Comparison of ENCODE assay signal across 22 cellular contexts in the genomic region with DNA sequence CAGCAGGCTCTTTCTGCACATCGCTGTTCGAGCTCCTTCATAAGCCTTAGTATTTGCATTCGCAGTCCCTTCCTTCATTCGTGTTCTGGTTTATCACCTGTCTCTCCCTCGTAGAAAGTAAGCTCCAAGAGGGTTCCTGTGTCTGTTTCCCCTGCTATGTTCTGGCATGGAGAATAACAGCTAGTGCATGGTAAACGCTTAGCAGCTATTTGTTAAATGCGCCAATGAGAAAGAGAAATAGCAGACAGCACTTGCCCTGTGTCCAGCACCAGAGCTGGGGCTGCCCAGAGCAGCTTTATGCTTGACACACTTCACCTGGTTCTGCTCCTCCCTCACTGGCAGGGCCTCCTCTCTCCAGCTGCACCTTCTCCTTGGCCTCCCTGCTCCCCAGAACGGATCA. TPM values are rescaled to one million over a fixed set of nuclear protein-coding genes. Genes with fewer than 3 reads are reported as not detected.
DNase-seq lines count a peak whose midpoint lies in the region; ATAC-seq and TF ChIP-seq lines count a peak whose summit lies in the region.
"Had no signal": no experiment of that assay in that cellular context is flagged by ENCODE, and none has a peak within 500 bp of the region (broad histone marks: within the 10 kb centered on the region; RNA-seq: fewer than 3 reads in every experiment).

No MANE protein-coding gene starts in this region.

- DNase-seq in activated naive CD4-positive, alpha-beta T cell treated with anti-CD3 and anti-CD28 coated beads for 36 hours, result no peak
- DNase-seq in activated naive CD4-positive, alpha-beta T cell treated with anti-CD3 and anti-CD28 coated beads, Interleukin-2, amount 50 U/mL, for 16 hours, result no peak
- DNase-seq in RWPE1 (ENCODE audit: low spot score) (no peak), progenitor cell of endocrine pancreas (ENCODE audit: low spot score, unreplicated experiment) (no peak), iPS-NIHi11 (ENCODE audit: low spot score) (no peak), mesothelial cell of epicardium (ENCODE audit: low spot score in 2 of 2, unreplicated experiment in 2 of 2) (no peak)
- DNase-seq: ACHN; activated CD4-positive, alpha-beta T cell treated with anti-CD3 and anti-CD28 coated beads for 1 hour; activated effector memory CD4-positive, alpha-beta T cell treated with Interleukin-2 at 50 U/mL for 16 hours; adrenal gland; Calu3; Kasumi-1; kidney; lower lobe of right lung; NCI-H1694 treated with DMSO at 0.1 percent for 48 hours; SJCRH30; stimulated activated CD4-positive, alpha-beta T cell treated with anti-CD3 and anti-CD28 coated beads, Interleukin-2, amount 100 ng/mL, for 24 hours had no signal

- TF ChIP-seq CTCF in RWPE1 (conservative IDR thresholded peaks at IDR 0.05; ENCODE audit: low read depth) (no peak), progenitor cell of endocrine pancreas (IDR thresholded peaks at IDR 0.05; ENCODE audit: unreplicated experiment) (no peak), mesothelial cell of epicardium (IDR thresholded peaks at IDR 0.05; ENCODE audit: unreplicated experiment) (no peak)

- no peaks in the 10 kb centered on the region for H3K9me3 Mint-ChIP-seq in activated naive CD4-positive, alpha-beta T cell treated with anti-CD3 and anti-CD28 coated beads for 36 hours
- no peaks in the 10 kb centered on the region for H3K9me3 Mint-ChIP-seq in dendritic cell treated with granulocyte-macrophage colony-stimulating factor and Interleukin-4, amounts not matched to agents 40 ng/mL and 50 ng/mL, for 4 days
- H3K9me3 Mint-ChIP-seq in progenitor cell of endocrine pancreas (ENCODE audit: low read depth), result no peaks in the 10 kb centered on the region
- H3K9me3 Mint-ChIP-seq in mesothelial cell of epicardium, result no peaks in the 10 kb centered on the region

- H3K27me3 Mint-ChIP-seq in activated naive CD4-positive, alpha-beta T cell treated with anti-CD3 and anti-CD28 coated beads for 36 hours (ENCODE audit: low read depth), result no peaks in the 10 kb centered on the region
- peaks cover 8% of the 10 kb centered on the region for H3K27me3 Mint-ChIP-seq in dendritic cell treated with granulocyte-macrophage colony-stimulating factor and Interleukin-4, amounts not matched to agents 40 ng/mL and 50 ng/mL, for 4 days
- H3K27me3 Mint-ChIP-seq in progenitor cell of endocrine pancreas (peaks cover 2% of the 10 kb centered on the region), mesothelial cell of epicardium (ENCODE audit: low read depth) (no peaks in the 10 kb centered on the region)

- H3K36me3 Mint-ChIP-seq in activated naive CD4-positive, alpha-beta T cell treated with anti-CD3 and anti-CD28 coated beads for 36 hours (ENCODE audit: low read depth), result no peaks in the 10 kb centered on the region
- H3K36me3 Mint-ChIP-seq in dendritic cell treated with granulocyte-macrophage colony-stimulating factor and Interleukin-4, amounts not matched to agents 40 ng/mL and 50 ng/mL, for 4 days (ENCODE audit: low read depth), result peaks cover 5% of the 10 kb centered on the region
- peaks cover 1% of the 10 kb centered on the region for H3K36me3 Mint-ChIP-seq in progenitor cell of endocrine pancreas (ENCODE audit: insufficient read depth)
- H3K36me3 Mint-ChIP-seq in mesothelial cell of epicardium, result no peaks in the 10 kb centered on the region

- intact Hi-C loops in activated naive CD4-positive, alpha-beta T cell treated with anti-CD3 and anti-CD28 coated beads for 36 hours (cut with micrococcal nuclease), result no loop called here
- intact Hi-C loops in dendritic cell treated with granulocyte-macrophage colony-stimulating factor and Interleukin-4, amounts not matched to agents 40 ng/mL and 50 ng/mL, for 4 days (cut with micrococcal nuclease), result no loop called here

- POLR2A ChIA-PET in RWPE1 (lab: Yijun Ruan, JAX; ENCODE audit: low non-redundant PET), result no interaction called here

- no peak for ATAC-seq in GM19035 (IDR thresholded peaks at IDR 0.05; ENCODE audit: unreplicated experiment)
- ATAC-seq: lower lobe of right lung, Panc1 had no signal

- peaks cover 42% of the 10 kb centered on the region for H3K4me1 Mint-ChIP-seq in activated naive CD4-positive, alpha-beta T cell treated with anti-CD3 and anti-CD28 coated beads for 36 hours (ENCODE audit: low read depth)
- H3K4me1 Mint-ChIP-seq in dendritic cell treated with granulocyte-macrophage colony-stimulating factor and Interleukin-4, amounts not matched to agents 40 ng/mL and 50 ng/mL, for 4 days (ENCODE audit: low read depth), result peaks cover 52% of the 10 kb centered on the region
- H3K4me1 Mint-ChIP-seq in progenitor cell of endocrine pancreas (ENCODE audit: low read depth) (peaks cover 23% of the 10 kb centered on the region), mesothelial cell of epicardium (peaks cover 20% of the 10 kb centered on the region)

- no peak overlapping the region for H3K4me3 Mint-ChIP-seq in activated naive CD4-positive, alpha-beta T cell treated with anti-CD3 and anti-CD28 coated beads for 36 hours
- no peak overlapping the region for H3K4me3 Mint-ChIP-seq in dendritic cell treated with granulocyte-macrophage colony-stimulating factor and Interleukin-4, amounts not matched to agents 40 ng/mL and 50 ng/mL, for 4 days
- no peak overlapping the region for H3K4me3 Mint-ChIP-seq in progenitor cell of endocrine pancreas (ENCODE audit: low read depth)
- H3K4me3 Mint-ChIP-seq in mesothelial cell of epicardium, result no peak overlapping the region

- CTCF ChIA-PET in activated naive CD4-positive, alpha-beta T cell treated with anti-CD3 and anti-CD28 coated beads for 36 hours (lab: Charles Lee), result interaction anchor here (1.2 to 1.3 kb wide), 2 partner anchors 30 to 32 kb away, joined by 6 read pairs; no protein-coding TSS in a partner anchor
- CTCF ChIA-PET in RWPE1 (lab: Yijun Ruan, JAX), result interaction anchor here (0.6 kb wide), 1 partner anchor 19 kb away, joined by 4 read pairs; no protein-coding TSS in a partner anchor

- H3K27ac ChIP-seq in RWPE1, result peak overlapping the region; percentile 95
- H3K27ac ChIP-seq: adrenal gland, coronary artery, lower lobe of right lung, SJCRH30, suprapubic skin had no signal

- H3K27ac Mint-ChIP-seq in activated naive CD4-positive, alpha-beta T cell treated with anti-CD3 and anti-CD28 coated beads for 36 hours, result peak overlapping the region; percentile 6
- H3K27ac Mint-ChIP-seq in dendritic cell treated with granulocyte-macrophage colony-stimulating factor and Interleukin-4, amounts not matched to agents 40 ng/mL and 50 ng/mL, for 4 days, result peak overlapping the region; percentile 23
- H3K27ac Mint-ChIP-seq in progenitor cell of endocrine pancreas (peak overlapping the region; percentile 52), mesothelial cell of epicardium (no peak overlapping the region)

RNA-seq across cellular contexts. Expression of gene ZNF688, which starts 5.5 kb away (rescaled TPM):
- total RNA-seq in activated naive CD4-positive, alpha-beta T cell treated with anti-CD3 and anti-CD28 coated beads for 36 hours, result 1 to 10 TPM; 3.7 to 3.9 TPM
- 20.0 and 22.5 TPM in 2 replicates for total RNA-seq in progenitor cell of endocrine pancreas
- total RNA-seq in mesothelial cell of epicardium, result 10.1 to 12.0 TPM (median 11.3 TPM) in 3 replicates

RNA-seq across cellular contexts. Expression of gene ZNF764, which starts 7.8 kb away (rescaled TPM):
- total RNA-seq in activated naive CD4-positive, alpha-beta T cell treated with anti-CD3 and anti-CD28 coated beads for 36 hours, result 1 to 10 TPM; 7.6 to 9.5 TPM
- 36.1 and 36.6 TPM in 2 replicates for total RNA-seq in progenitor cell of endocrine pancreas
- total RNA-seq in mesothelial cell of epicardium, result 16.5 to 18.2 TPM (median 17.0 TPM) in 3 replicates

RNA-seq across cellular contexts. Expression of gene ZNF785, which starts 19.5 kb away (rescaled TPM):
- 10 to 100 TPM; 11.9 to 13.2 TPM for total RNA-seq in activated naive CD4-positive, alpha-beta T cell treated with anti-CD3 and anti-CD28 coated beads for 36 hours
- total RNA-seq in progenitor cell of endocrine pancreas (46.2 and 50.0 TPM in 2 replicates), mesothelial cell of epicardium (28.0 to 31.9 TPM (median 29.0 TPM) in 3 replicates)

RNA-seq across cellular contexts. Expression of gene ZNF747, which starts 31.3 kb away (rescaled TPM):
- total RNA-seq in activated naive CD4-positive, alpha-beta T cell treated with anti-CD3 and anti-CD28 coated beads for 36 hours, result 1 to 10 TPM; 5.1 to 6.1 TPM
- total RNA-seq in progenitor cell of endocrine pancreas (18.1 and 19.1 TPM in 2 replicates), mesothelial cell of epicardium (12.4 to 16.4 TPM (median 15.2 TPM) in 3 replicates)

RNA-seq across cellular contexts. Expression of gene ZNF768, which starts 39.6 kb away (rescaled TPM):
- total RNA-seq in activated naive CD4-positive, alpha-beta T cell treated with anti-CD3 and anti-CD28 coated beads for 36 hours, result 1 to 10 TPM; 7.8 to 8.3 TPM
- total RNA-seq in progenitor cell of endocrine pancreas (80.0 and 83.6 TPM in 2 replicates), mesothelial cell of epicardium (41.2 to 42.2 TPM (median 41.9 TPM) in 3 replicates)
